Comparison of ENCODE assay signal across 10 cellular contexts in the genomic region with DNA sequence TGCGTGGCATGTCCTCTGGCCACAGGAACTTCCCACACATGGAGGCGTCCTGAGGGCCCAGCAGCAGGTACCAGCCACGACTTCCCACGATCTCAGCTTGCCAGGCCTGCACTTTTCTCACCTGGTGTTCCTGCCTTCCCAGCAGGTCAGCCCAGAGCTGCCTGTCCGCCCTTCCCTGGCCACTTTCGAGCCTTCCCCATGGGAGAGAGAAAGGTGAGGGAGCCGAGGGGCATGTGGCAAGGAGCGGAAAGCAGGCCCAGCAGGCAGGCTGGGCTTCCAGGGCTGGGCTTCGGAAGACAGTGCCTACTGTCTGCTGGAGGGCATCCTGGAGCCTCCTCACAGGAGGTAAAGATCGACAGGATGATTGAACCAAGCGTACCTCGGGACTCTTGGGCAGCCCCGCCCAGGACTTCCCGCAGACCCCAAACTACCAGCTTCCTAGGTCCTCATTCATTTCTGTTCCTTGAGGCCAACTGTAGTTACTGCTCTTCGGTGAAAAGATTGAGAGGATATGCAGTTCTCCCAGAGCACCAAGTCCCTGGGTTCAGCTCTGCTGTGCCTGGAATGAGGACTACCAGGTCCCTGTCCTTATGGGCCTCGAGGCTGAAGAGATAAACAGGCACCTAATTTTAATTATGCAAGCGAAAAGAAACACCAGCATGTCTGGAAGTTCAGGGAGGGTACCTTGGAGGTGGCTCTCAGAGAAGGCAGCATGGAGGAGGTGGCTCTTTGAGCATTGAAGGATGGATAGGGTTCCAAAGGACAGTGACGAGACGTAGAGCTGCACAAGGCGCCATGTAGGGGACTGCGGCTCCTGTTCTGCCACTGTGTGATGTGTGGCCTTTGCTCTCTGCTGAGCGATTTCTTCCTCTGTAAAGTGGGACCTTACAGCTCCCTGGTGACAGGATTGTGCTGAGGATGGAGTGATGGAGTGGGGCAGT.
DNase-seq lines count a peak whose midpoint lies in the region; ATAC-seq, FAIRE-seq and TF ChIP-seq lines count a peak whose summit lies in the region.
"Had no signal": no experiment of that assay in that cellular context is flagged by ENCODE, and none has a peak within 500 bp of the region (broad histone marks: within the 10 kb centered on the region; RNA-seq: fewer than 3 reads in every experiment).

No MANE protein-coding gene starts in this region.

- ATAC-seq in heart right ventricle (no peak), left ventricle myocardium superior (no peak), GM21390 (IDR thresholded peaks at IDR 0.05; ENCODE audit: unreplicated experiment) (no peak)

- peaks cover 12% of the 10 kb centered on the region for H3K79me1 ChIP-seq in H1 (ENCODE audit: low read depth, low read length)

- no peak overlapping the region for H3K56ac ChIP-seq in H1 (replicated peaks; ENCODE audit: insufficient read length, low read depth, low read length)

- peak overlapping the region; percentile 96 for H2BK5ac ChIP-seq in H1 (ENCODE audit: low read depth, low read length)

- H4K5ac ChIP-seq in H1 (ENCODE audit: insufficient read length, low read depth, low read length), result peak overlapping the region; percentile 68

- POLR2A ChIA-PET in H1 (lab: Charles Lee; ENCODE audit: partially characterized antibody), result interaction anchor here (0.6 to 3.0 kb wide), 17 partner anchors 9 to 192 kb away, joined by 3 to 13 read pairs (median 4); no protein-coding TSS in a partner anchor

- peaks cover 31% of the 10 kb centered on the region for H3K4me1 Mint-ChIP-seq in neural crest cell

- H3K4me3 ChIP-seq in heart right ventricle (no peak overlapping the region), H1 (ENCODE audit: extremely low read depth in 1 of 4, insufficient read depth in 2 of 4, low read depth in 3 of 4, low read length in 4 of 4) (no peak overlapping the region), urinary bladder (ENCODE audit: low read depth, low read length) (no peak overlapping the region)

- H3K4me3 Mint-ChIP-seq in neural crest cell, result peak overlapping the region; percentile 17
- H3K4me3 Mint-ChIP-seq: activated naive CD4-positive, alpha-beta T cell treated with anti-CD3 and anti-CD28 coated beads, Interleukin-2, amount 10 ng/mL, durations not matched to agents 7 days and 5 days had no signal

- WGBS in heart right ventricle, 2 donors, result 79 to 81% methylated on average over 21 to 22 of the region's 22 CpGs
- 80% methylated on average over 21 of the region's 22 CpGs; no CpG with 5 or more reads in 1 of the 2 experiments for WGBS in H1 (ENCODE audit: extremely low coverage in 1 of 2, insufficient coverage in 1 of 2, insufficient read length in 1 of 2, insufficient replicate concordance in 2 of 2, low coverage in 1 of 2, low lambda C conversion rate in 2 of 2, missing lambda C conversion rate in 1 of 2), 2 experiments
- 85% methylated on average over 22 of the region's 22 CpGs for WGBS in urinary bladder

- H3K4ac ChIP-seq in H1 (replicated peaks; ENCODE audit: insufficient read length, low read depth, low read length), result peak overlapping the region; percentile 55

- peaks cover 0 to 7% (median 0%) of the 10 kb centered on the region in 9 donors for H3K36me3 ChIP-seq in heart right ventricle
- no peaks in the 10 kb centered on the region for H3K36me3 ChIP-seq in H1 (ENCODE audit: control insufficient read depth in 2 of 4, insufficient read depth in 4 of 4, low read length in 3 of 4)
- no peaks in the 10 kb centered on the region for H3K36me3 ChIP-seq in urinary bladder (ENCODE audit: insufficient read depth)

- peak overlapping the region; percentile 86 for H4K91ac ChIP-seq in H1 (replicated peaks; ENCODE audit: insufficient read length, low read length)

- H2BK120ac ChIP-seq in H1 (replicated peaks; ENCODE audit: low read depth, low read length), result peak overlapping the region; percentile 70

- no peaks in the 10 kb centered on the region for H3K23me2 ChIP-seq in H1 (ENCODE audit: low read depth, low read length)

- peak overlapping the region; percentile 89 for H2AK5ac ChIP-seq in H1 (ENCODE audit: low read depth, low read length)

- peak overlapping the region; percentile 66; the same call in 1 of the 2 replicates for H2BK15ac ChIP-seq in H1 (ENCODE audit: low read length)

- H3K4me1 ChIP-seq in heart right ventricle, result peaks cover 87 to 100% (median 99%) of the 10 kb centered on the region in 9 donors
- H3K4me1 ChIP-seq in H1 (replicated peaks in 1 of 4; ENCODE audit: control insufficient read depth in 3 of 4, insufficient read depth in 4 of 4, low read length in 3 of 4), result peaks cover 21 to 43% (median 34%) of the 10 kb centered on the region in 4 experiments
- H3K4me1 ChIP-seq in urinary bladder (ENCODE audit: insufficient read depth), result no peaks in the 10 kb centered on the region

- H4K20me1 ChIP-seq in H1 (replicated peaks in 1 of 2; ENCODE audit: control insufficient read depth in 1 of 2, insufficient read depth in 2 of 2, low read length in 2 of 2), result peaks cover 1 to 2% of the 10 kb centered on the region in 2 experiments

- peak overlapping the region; percentile 99 for H2BK12ac ChIP-seq in H1 (ENCODE audit: low read depth, low read length)

- intact Hi-C loops in heart right ventricle (cut with DNase I) (loop anchor here in 4 of 10 donors (5.0 to 10.0 kb wide), 3 partner anchors 36 to 182 kb away; no protein-coding TSS in a partner anchor), left ventricle myocardium superior (cut with micrococcal nuclease) (no loop called here)

- H3K79me2 ChIP-seq in H1 (ENCODE audit: control insufficient read depth in 1 of 2, insufficient read depth in 2 of 2, low read length in 2 of 2), result peaks cover 0 to 34% of the 10 kb centered on the region in 2 experiments; a peak in 1 of 4 replicates

- 0 out of 2 replicates have a peak overlapping the region, but pooled peaks have one; percentile 76 for H4K8ac ChIP-seq in H1 (ENCODE audit: extremely low read depth, insufficient read depth, low read length)

- H3K9me3 Mint-ChIP-seq in neural crest cell, result no peaks in the 10 kb centered on the region
- H3K9me3 Mint-ChIP-seq: activated naive CD4-positive, alpha-beta T cell treated with anti-CD3 and anti-CD28 coated beads, Interleukin-2, amount 10 ng/mL, durations not matched to agents 7 days and 5 days had no signal

- H2AFZ ChIP-seq in H1 (ENCODE audit: low read length), result no peak overlapping the region

- no peaks in the 10 kb centered on the region for H3K27me3 Mint-ChIP-seq in neural crest cell (ENCODE audit: low read depth)
- H3K27me3 Mint-ChIP-seq: activated naive CD4-positive, alpha-beta T cell treated with anti-CD3 and anti-CD28 coated beads, Interleukin-2, amount 10 ng/mL, durations not matched to agents 7 days and 5 days had no signal

- H3K27ac Mint-ChIP-seq in neural crest cell (ENCODE audit: unreplicated experiment), result peak overlapping the region; percentile 65
- H3K27ac Mint-ChIP-seq: activated naive CD4-positive, alpha-beta T cell treated with anti-CD3 and anti-CD28 coated beads, Interleukin-2, amount 10 ng/mL, durations not matched to agents 7 days and 5 days had no signal

- H3K9ac ChIP-seq in H1 (replicated peaks in 1 of 4; ENCODE audit: extremely low read depth in 1 of 4, low read depth in 3 of 4, low read length in 3 of 4), result peak overlapping the region in 1 of 4 experiments; percentile 52; a peak in 3 of 7 replicates

- H3K14ac ChIP-seq in H1 (ENCODE audit: insufficient read length), result no peak overlapping the region

- TF ChIP-seq RAD21 in H1 (IDR thresholded peaks at IDR 0.05 in 1 of 2, conservative IDR thresholded peaks at IDR 0.05 in 1 of 2; ENCODE audit: low read depth in 2 of 2, low read length in 2 of 2), result no peak

- no peak for FAIRE-seq in H1 (lab: Jason Lieb, UNC)
- no peak for FAIRE-seq in frontal cortex (lab: Jason Lieb, UNC)

- TF ChIP-seq CTCF in heart right ventricle (IDR thresholded peaks at IDR 0.05) (no peak), H1 (IDR thresholded peaks at IDR 0.05; ENCODE audit: control extremely low read depth in 1 of 3, insufficient read depth in 1 of 3, low read depth in 1 of 3, low read length in 3 of 3) (no peak), neural crest cell (conservative IDR thresholded peaks at IDR 0.05) (no peak)

- no peaks in the 10 kb centered on the region for H3K36me3 Mint-ChIP-seq in neural crest cell (ENCODE audit: low read depth)
- H3K36me3 Mint-ChIP-seq: activated naive CD4-positive, alpha-beta T cell treated with anti-CD3 and anti-CD28 coated beads, Interleukin-2, amount 10 ng/mL, durations not matched to agents 7 days and 5 days had no signal

- TF ChIP-seq POLR2A in H1 (IDR thresholded peaks at IDR 0.05; ENCODE audit: control extremely low read depth in 1 of 2, low read depth in 2 of 2, low read length in 2 of 2), result no peak

- H3K27ac ChIP-seq in heart right ventricle, result peak overlapping the region; percentile 37 to 98 (median 93)
- H3K27ac ChIP-seq in H1 (ENCODE audit: low read depth, low read length), result peak overlapping the region; percentile 78
- H3K27ac ChIP-seq in urinary bladder (ENCODE audit: low read depth), result peak overlapping the region; percentile 60

- no peak for TF ChIP-seq EP300 in H1 (IDR thresholded peaks at IDR 0.05; ENCODE audit: borderline replicate concordance in 1 of 2, low read depth in 2 of 2, low read length in 2 of 2)

- H3K18ac ChIP-seq in H1 (ENCODE audit: extremely low read depth, low read length), result peak overlapping the region; percentile 80

- peak overlapping the region; percentile 40 to 51; a peak in 2 of 4 replicates for H3K4me2 ChIP-seq in H1 (ENCODE audit: insufficient read depth in 1 of 2, low read depth in 2 of 2, low read length in 2 of 2)

- peak overlapping the region; percentile 15 for H2BK20ac ChIP-seq in H1 (ENCODE audit: low read length)

- H3K27me3 ChIP-seq in heart right ventricle (no peaks in the 10 kb centered on the region), H1 (replicated peaks in 1 of 4; ENCODE audit: control insufficient read depth in 3 of 4, extremely low read depth in 1 of 4, insufficient read depth in 3 of 4, low read length in 3 of 4) (no peaks in the 10 kb centered on the region; a peak in 1 of 7 replicates)

- CTCF ChIA-PET in H1 (lab: Charles Lee; ENCODE audit: partially characterized antibody), result interaction anchor here (0.7 to 32.0 kb wide), 14 partner anchors 9 to 332 kb away, joined by 3 to 396 read pairs (median 8); no protein-coding TSS in a partner anchor

- H3K23ac ChIP-seq in H1 (ENCODE audit: insufficient read length), result no peak overlapping the region

- DNase-seq in heart right ventricle (no peak), left ventricle myocardium superior (no peak), H1 (ENCODE audit: low read depth in 1 of 2, low spot score in 2 of 2) (no peak), neural crest cell (ENCODE audit: low read depth, low spot score) (no peak), frontal cortex (ENCODE audit: low spot score in 2 of 2) (no peak), SKM-1 (lab: John Stamatoyannopoulos, UW; ENCODE audit: unreplicated experiment) (no peak)
- DNase-seq: activated naive CD4-positive, alpha-beta T cell treated with anti-CD3 and anti-CD28 coated beads, Interleukin-2, amount 10 ng/mL, durations not matched to agents 7 days and 5 days; NCI-H1694 treated with DMSO at 0.1 percent for 48 hours had no signal

- H3K9me3 ChIP-seq in heart right ventricle (no peaks in the 10 kb centered on the region), H1 (ENCODE audit: insufficient read depth in 2 of 2, low read depth in 1 of 2, low read length in 1 of 2) (no peaks in the 10 kb centered on the region)
